ENCODE assay signal across 12 cellular contexts in the genomic region with DNA sequence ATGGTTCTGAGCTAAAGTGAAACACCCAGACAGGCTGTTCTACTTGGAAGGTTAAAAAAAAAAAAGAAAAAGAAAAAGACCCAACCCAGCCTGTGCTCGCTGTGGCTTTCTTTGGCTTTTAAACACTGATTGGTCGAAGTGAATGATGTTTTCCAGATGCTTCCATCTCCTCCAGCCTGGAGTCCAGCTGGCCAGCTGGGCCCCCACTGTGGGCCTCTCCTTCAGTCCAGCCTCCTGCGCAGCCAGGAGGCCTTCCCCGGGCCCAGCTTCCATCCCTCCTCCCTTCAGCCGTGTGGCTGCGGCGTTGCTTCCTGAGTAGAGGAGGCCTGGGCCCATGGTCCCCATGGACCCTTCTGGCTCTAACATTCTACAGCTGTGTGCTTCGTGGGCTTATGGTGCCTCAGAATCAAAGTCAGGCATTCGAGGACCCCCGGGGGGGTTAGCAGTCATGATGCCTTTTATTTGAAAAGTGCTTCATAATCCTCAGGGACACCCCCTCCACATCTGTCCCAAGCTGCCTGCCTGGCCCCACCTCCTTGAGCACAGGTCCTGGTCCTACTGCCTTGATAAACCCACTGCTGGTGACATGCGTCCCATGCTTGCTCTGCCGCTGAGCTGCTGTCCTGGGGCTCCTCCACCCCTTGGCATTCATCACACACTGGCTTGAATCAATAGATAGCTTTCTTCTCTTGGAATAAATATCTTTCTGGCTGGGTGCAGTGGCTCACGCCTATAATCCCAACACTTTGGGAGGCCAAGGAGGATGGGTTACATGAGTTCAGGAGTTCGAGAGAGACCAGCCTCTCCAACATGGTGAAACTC. TPM values are rescaled to one million over a fixed set of nuclear protein-coding genes. Genes with fewer than 3 reads are reported as not detected.
DNase-seq lines count a peak whose midpoint lies in the region; ATAC-seq and TF ChIP-seq lines count a peak whose summit lies in the region.
"Had no signal": no experiment of that assay in that cellular context is flagged by ENCODE, and none has a peak within 500 bp of the region (broad histone marks: within the 10 kb centered on the region; RNA-seq: fewer than 3 reads in every experiment).

No MANE protein-coding gene starts in this region.

- no peak for TF ChIP-seq CTCF in ascending aorta (IDR thresholded peaks at IDR 0.05)
- no peak for TF ChIP-seq CTCF in foreskin fibroblast (IDR thresholded peaks at IDR 0.05; ENCODE audit: low read depth, low read length)
- TF ChIP-seq CTCF in neural crest cell (conservative IDR thresholded peaks at IDR 0.05), result no peak

- DNase-seq in ascending aorta (ENCODE audit: low spot score in 2 of 2) (no peak), foreskin fibroblast (peak; percentile 86 to 96), neural crest cell (ENCODE audit: low read depth, low spot score) (no peak), cortex of kidney (lab: John Stamatoyannopoulos, UW) (no peak)
- no peak for DNase-seq in activated T-cell treated with anti-CD3 and anti-CD28 coated beads, Interleukin-2, amount 50 U/mL, for 48 hours
- DNase-seq: activated CD4-positive, alpha-beta T cell treated with anti-CD3 and anti-CD28 coated beads, Interleukin-2, amount 10 ng/mL, durations not matched to agents 7 days and 5 days; head of caudate nucleus; mesendoderm; T-helper 1 cell had no signal

- H3K4me3 ChIP-seq in ascending aorta (no peak overlapping the region), foreskin fibroblast (ENCODE audit: low read depth in 1 of 2, low read length in 2 of 2) (no peak overlapping the region), urinary bladder (ENCODE audit: low read depth, low read length) (no peak overlapping the region)

- no peaks in the 10 kb centered on the region for H3K9me3 ChIP-seq in ascending aorta

- peaks cover 5% of the 10 kb centered on the region for H3K36me3 Mint-ChIP-seq in neural crest cell (ENCODE audit: low read depth)

- intact Hi-C loops in ascending aorta (cut with DNase I), result no loop called here

- H3K36me3 ChIP-seq in ascending aorta (no peaks in the 10 kb centered on the region), urinary bladder (ENCODE audit: insufficient read depth) (no peaks in the 10 kb centered on the region)

- ATAC-seq in HG03025 (IDR thresholded peaks at IDR 0.05; ENCODE audit: low FRiP score, unreplicated experiment), result no peak

- 43% methylated on average over 14 of the region's 14 CpGs for WGBS in urinary bladder

- peak overlapping the region; percentile 19 for H3K4me3 Mint-ChIP-seq in neural crest cell
- H3K4me3 Mint-ChIP-seq: activated CD4-positive, alpha-beta T cell treated with anti-CD3 and anti-CD28 coated beads, Interleukin-2, amount 10 ng/mL, durations not matched to agents 7 days and 5 days; stimulated activated naive CD8-positive, alpha-beta T cell treated with anti-CD3 and anti-CD28 coated beads, Interleukin-15, Interleukin-2, amounts not matched to agents 100 ng/mL and 50 ng/mL, for 24 hours had no signal

- peaks cover 5% of the 10 kb centered on the region for H3K9me3 Mint-ChIP-seq in neural crest cell
- H3K9me3 Mint-ChIP-seq: activated CD4-positive, alpha-beta T cell treated with anti-CD3 and anti-CD28 coated beads, Interleukin-2, amount 10 ng/mL, durations not matched to agents 7 days and 5 days; stimulated activated naive CD8-positive, alpha-beta T cell treated with anti-CD3 and anti-CD28 coated beads, Interleukin-15, Interleukin-2, amounts not matched to agents 100 ng/mL and 50 ng/mL, for 24 hours had no signal

- H3K4me1 Mint-ChIP-seq in neural crest cell, result peaks cover 12% of the 10 kb centered on the region
- H3K4me1 Mint-ChIP-seq: activated CD4-positive, alpha-beta T cell treated with anti-CD3 and anti-CD28 coated beads, Interleukin-2, amount 10 ng/mL, durations not matched to agents 7 days and 5 days had no signal

- H3K4me1 ChIP-seq in ascending aorta (peaks cover 0 to 7% of the 10 kb centered on the region in 2 donors), urinary bladder (ENCODE audit: insufficient read depth) (no peaks in the 10 kb centered on the region)

- H3K27ac ChIP-seq in ascending aorta, result peak overlapping the region; percentile 19 to 63
- H3K27ac ChIP-seq in urinary bladder (ENCODE audit: low read depth), result peak overlapping the region; percentile 44

- H3K27me3 Mint-ChIP-seq in neural crest cell (ENCODE audit: low read depth), result no peaks in the 10 kb centered on the region

- H3K27ac Mint-ChIP-seq in neural crest cell (ENCODE audit: unreplicated experiment), result peak overlapping the region; percentile 62
- H3K27ac Mint-ChIP-seq: activated CD4-positive, alpha-beta T cell treated with anti-CD3 and anti-CD28 coated beads, Interleukin-2, amount 10 ng/mL, durations not matched to agents 7 days and 5 days; stimulated activated naive CD8-positive, alpha-beta T cell treated with anti-CD3 and anti-CD28 coated beads, Interleukin-15, Interleukin-2, amounts not matched to agents 100 ng/mL and 50 ng/mL, for 24 hours had no signal

- no peaks in the 10 kb centered on the region for H3K27me3 ChIP-seq in ascending aorta

RNA-seq across cellular contexts. Expression of gene FBLN1, which starts 42.2 kb away (rescaled TPM):
- 580 TPM for total RNA-seq in ascending aorta
- total RNA-seq in neural crest cell, result 152 and 163 TPM in 2 replicates
- 700 TPM for total RNA-seq in urinary bladder
- 1,381 TPM for polyA plus RNA-seq in urinary bladder
- total RNA-seq: activated CD4-positive, alpha-beta T cell treated with anti-CD3 and anti-CD28 coated beads, Interleukin-2, amount 10 ng/mL, durations not matched to agents 7 days and 5 days had no signal

RNA-seq across cellular contexts. Expression of gene RIBC2, which starts 47.0 kb away (rescaled TPM):
- not detected for total RNA-seq in ascending aorta
- total RNA-seq in neural crest cell, result 7.6 and 8.7 TPM in 2 replicates
- total RNA-seq in urinary bladder, result 3.1 TPM
- 0.51 TPM for polyA plus RNA-seq in urinary bladder

RNA-seq across cellular contexts. Expression of gene SMC1B, which starts 47.1 kb away (rescaled TPM):
- total RNA-seq in ascending aorta, result not detected
- total RNA-seq in neural crest cell, result not detected in 2 replicates
- total RNA-seq in urinary bladder, result 0.16 TPM
- not detected for polyA plus RNA-seq in urinary bladder

Comparison
In these comparisons a context has a peak if more than half of its experiments do, and no peak if none do; other contexts are left out.
1. DNase-seq: peak in foreskin fibroblast (2 of 2); none in ascending aorta (0 of 2), neural crest cell (single experiment), cortex of kidney (single experiment) and activated T-cell treated with anti-CD3 and anti-CD28 coated beads, Interleukin-2, amount 50 U/mL, for 48 hours (0 of 2).